18 cellular contexts compared by ENCODE assay signal in the genomic region with DNA sequence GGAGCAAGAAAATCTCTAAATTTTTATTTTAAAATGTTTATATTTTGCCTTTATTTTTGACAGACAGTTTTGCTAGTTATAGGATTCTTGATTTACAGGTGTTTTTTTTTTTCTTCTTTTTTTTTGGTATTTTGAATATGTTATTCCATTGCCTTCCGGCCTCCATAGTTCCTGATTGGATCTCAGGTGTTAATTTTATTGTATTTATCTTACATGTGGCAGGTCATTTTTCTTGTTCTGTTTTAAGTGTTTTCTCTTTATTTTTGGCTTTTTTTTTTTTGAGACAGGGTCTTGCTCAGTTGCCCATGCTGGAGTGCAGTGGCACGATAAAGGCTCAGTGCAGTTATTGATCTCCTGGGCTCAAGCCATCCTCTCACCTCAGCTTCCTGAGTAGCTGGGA.
DNase-seq lines count a peak whose midpoint lies in the region; ATAC-seq and TF ChIP-seq lines count a peak whose summit lies in the region.
"Had no signal": no experiment of that assay in that cellular context is flagged by ENCODE, and none has a peak within 500 bp of the region (broad histone marks: within the 10 kb centered on the region; RNA-seq: fewer than 3 reads in every experiment).

No MANE protein-coding gene starts in this region.

- H3K36me3 ChIP-seq in endodermal cell (ENCODE audit: control insufficient read depth, insufficient read depth, low read length), result peaks cover 78% of the 10 kb centered on the region
- H3K36me3 ChIP-seq in trophoblast cell (ENCODE audit: control insufficient read depth in 1 of 2, insufficient read depth in 2 of 2, low read length in 2 of 2), result peaks cover 5 to 10% of the 10 kb centered on the region in 2 experiments
- peaks cover 47% of the 10 kb centered on the region for H3K36me3 ChIP-seq in MG63

- H3K4me3 ChIP-seq in endodermal cell (ENCODE audit: low read length), result peak overlapping the region; percentile 70
- H3K4me3 ChIP-seq in trophoblast cell (ENCODE audit: low read depth, low read length), result no peak overlapping the region
- H3K4me3 ChIP-seq in MG63, result no peak overlapping the region

- peaks cover 4% of the 10 kb centered on the region for H3K4me1 ChIP-seq in endodermal cell (ENCODE audit: control insufficient read depth, insufficient read depth, low read length)
- H3K4me1 ChIP-seq in trophoblast cell (ENCODE audit: control insufficient read depth in 1 of 2, insufficient read depth in 2 of 2, low read length in 2 of 2), result peaks cover 2 to 8% of the 10 kb centered on the region in 2 experiments
- H3K4me1 ChIP-seq: BE2C, Caco-2 had no signal

- no peak overlapping the region for H4K8ac ChIP-seq in trophoblast cell (ENCODE audit: low read depth, low read length)

- H3K4me3 Mint-ChIP-seq in WTC11, result no peak overlapping the region
- no peak overlapping the region for H3K4me3 Mint-ChIP-seq in endodermal cell
- H3K4me3 Mint-ChIP-seq: CD4-positive, CD25-positive, alpha-beta regulatory T cell; HFFc6 had no signal

- H3K27me3 ChIP-seq in endodermal cell (ENCODE audit: control insufficient read depth, insufficient read depth, low read length, poor library complexity, severe bottlenecking), result no peaks in the 10 kb centered on the region
- H3K27me3 ChIP-seq in trophoblast cell (ENCODE audit: insufficient read depth, low read length), result no peaks in the 10 kb centered on the region
- no peaks in the 10 kb centered on the region for H3K27me3 ChIP-seq in MG63
- H3K27me3 ChIP-seq: BE2C had no signal

- H3K9me3 Mint-ChIP-seq in WTC11 (peaks cover 17% of the 10 kb centered on the region), endodermal cell (peaks cover 39% of the 10 kb centered on the region)
- H3K9me3 Mint-ChIP-seq: CD4-positive, CD25-positive, alpha-beta regulatory T cell had no signal

- no peak overlapping the region for H2BK120ac ChIP-seq in trophoblast cell (ENCODE audit: insufficient read depth, low read length, poor library complexity)

- H3K9me3 ChIP-seq in endodermal cell (ENCODE audit: control insufficient read depth, low read length) (peaks cover 52% of the 10 kb centered on the region), trophoblast cell (ENCODE audit: insufficient read depth, low read depth, low read length) (no peaks in the 10 kb centered on the region), MG63 (peaks cover 10% of the 10 kb centered on the region)
- H3K9me3 ChIP-seq: BE2C had no signal

- H3K79me1 ChIP-seq in trophoblast cell (ENCODE audit: low read length), result no peaks in the 10 kb centered on the region

- DNase-seq in WTC11 (ENCODE audit: low spot score), result no peak
- no peak for DNase-seq in endodermal cell
- no peak for DNase-seq in trophoblast cell
- no peak for DNase-seq in anterior cingulate cortex (lab: John Stamatoyannopoulos, UW)
- DNase-seq in MG63, result no peak
- no peak for DNase-seq in effector CD4-positive, alpha-beta T cell
- DNase-seq: ACHN; BE2C; C1 segment of cervical spinal cord; Caco-2; CD4-positive, CD25-positive, alpha-beta regulatory T cell; GDM1; GOT3; H7; HFFc6; IMR-90 had no signal

- CTCF ChIA-PET in WTC11 (lab: Charles Lee), result no interaction called here

- H3K4me2 ChIP-seq in trophoblast cell (ENCODE audit: low read length), result no peak overlapping the region

- H3K27me3 Mint-ChIP-seq in WTC11 (ENCODE audit: low read depth) (no peaks in the 10 kb centered on the region), endodermal cell (ENCODE audit: insufficient read depth) (no peaks in the 10 kb centered on the region)
- H3K27me3 Mint-ChIP-seq: CD4-positive, CD25-positive, alpha-beta regulatory T cell had no signal

- no peak overlapping the region for H3K23ac ChIP-seq in trophoblast cell (ENCODE audit: low read length)

- no peak overlapping the region for H3K18ac ChIP-seq in trophoblast cell (ENCODE audit: low read length)

- H3K14ac ChIP-seq in trophoblast cell (ENCODE audit: low read length), result no peak overlapping the region

- H3K9ac ChIP-seq in endodermal cell (ENCODE audit: extremely low read depth, low read length, poor library complexity, severe bottlenecking) (no peak overlapping the region), trophoblast cell (ENCODE audit: low read length) (no peak overlapping the region)

- peak overlapping the region; percentile 74 for H3K4ac ChIP-seq in trophoblast cell (ENCODE audit: low read depth, low read length)

- no peak overlapping the region for H2AFZ ChIP-seq in trophoblast cell (ENCODE audit: insufficient read depth, low read length, poor library complexity)

- POLR2A ChIA-PET in WTC11 (lab: Charles Lee), result no interaction called here

- H3K27ac ChIP-seq in endodermal cell (ENCODE audit: low read depth, low read length) (no peak overlapping the region), trophoblast cell (ENCODE audit: low read depth, low read length) (no peak overlapping the region)
- H3K27ac ChIP-seq: HL-60 had no signal

- TF ChIP-seq CTCF in WTC11 (IDR thresholded peaks at IDR 0.05) (no peak), endodermal cell (conservative IDR thresholded peaks at IDR 0.05) (no peak)

- H3K4me1 Mint-ChIP-seq in WTC11, result peaks cover 11% of the 10 kb centered on the region; the same call in 1 of the 2 replicates
- peaks cover 16% of the 10 kb centered on the region for H3K4me1 Mint-ChIP-seq in endodermal cell

- no peak overlapping the region for H2BK5ac ChIP-seq in trophoblast cell (ENCODE audit: low read depth, low read length, poor library complexity)

- H3K36me3 Mint-ChIP-seq in WTC11, result peaks cover 34% of the 10 kb centered on the region
- peaks cover 57% of the 10 kb centered on the region for H3K36me3 Mint-ChIP-seq in endodermal cell (ENCODE audit: low read depth)

- H2AK5ac ChIP-seq in trophoblast cell (ENCODE audit: low read length), result no peak overlapping the region

- WGBS in endodermal cell (ENCODE audit: insufficient coverage in 1 of 2, insufficient read length in 1 of 2), 2 experiments, result 97 to 100% methylated on average over 1 to 2 of the region's 2 CpGs
- no CpG with 5 or more reads among the region's 2 CpGs for WGBS in trophoblast cell (ENCODE audit: extremely low coverage, insufficient coverage, insufficient read length)

- no peak for ATAC-seq in WTC11
- ATAC-seq: HCT116 had no signal

- no peaks in the 10 kb centered on the region for H3K79me2 ChIP-seq in trophoblast cell (ENCODE audit: control insufficient read depth, insufficient read depth, low read length, poor library complexity)

- H3K27ac Mint-ChIP-seq in WTC11, result no peak overlapping the region
- no peak overlapping the region for H3K27ac Mint-ChIP-seq in endodermal cell
- H3K27ac Mint-ChIP-seq: HFFc6 had no signal

- H4K12ac ChIP-seq in trophoblast cell (ENCODE audit: low read depth, low read length), result no peak overlapping the region

- H4K91ac ChIP-seq in trophoblast cell (ENCODE audit: low read depth, low read length), result no peak overlapping the region

- no peak overlapping the region for H2BK12ac ChIP-seq in trophoblast cell (ENCODE audit: low read length)

TF ChIP-seq in WTC11, 78 proteins besides CTCF, POLR2A, EP300 and RAD21:
- TF ChIP-seq ZNF121 (CRISPR knock-in tag; IDR thresholded peaks at IDR 0.05) (0 out of 2 replicates have a peak, but pooled peaks have one; percentile 17), ZNF317 (CRISPR knock-in tag; IDR thresholded peaks at IDR 0.05; ENCODE audit: borderline replicate concordance, low read depth) (peak; percentile 70; the same call in 1 of the 2 replicates)
- TF ChIP-seq, protein P1, sequence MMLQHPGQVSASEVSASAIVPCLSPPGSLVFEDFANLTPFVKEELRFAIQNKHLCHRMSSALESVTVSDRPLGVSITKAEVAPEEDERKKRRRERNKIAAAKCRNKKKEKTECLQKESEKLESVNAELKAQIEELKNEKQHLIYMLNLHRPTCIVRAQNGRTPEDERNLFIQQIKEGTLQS (CRISPR knock-in tag; conservative IDR thresholded peaks at IDR 0.05), result no peak
